ENCODE assay signal across 9 cellular contexts in the genomic region with DNA sequence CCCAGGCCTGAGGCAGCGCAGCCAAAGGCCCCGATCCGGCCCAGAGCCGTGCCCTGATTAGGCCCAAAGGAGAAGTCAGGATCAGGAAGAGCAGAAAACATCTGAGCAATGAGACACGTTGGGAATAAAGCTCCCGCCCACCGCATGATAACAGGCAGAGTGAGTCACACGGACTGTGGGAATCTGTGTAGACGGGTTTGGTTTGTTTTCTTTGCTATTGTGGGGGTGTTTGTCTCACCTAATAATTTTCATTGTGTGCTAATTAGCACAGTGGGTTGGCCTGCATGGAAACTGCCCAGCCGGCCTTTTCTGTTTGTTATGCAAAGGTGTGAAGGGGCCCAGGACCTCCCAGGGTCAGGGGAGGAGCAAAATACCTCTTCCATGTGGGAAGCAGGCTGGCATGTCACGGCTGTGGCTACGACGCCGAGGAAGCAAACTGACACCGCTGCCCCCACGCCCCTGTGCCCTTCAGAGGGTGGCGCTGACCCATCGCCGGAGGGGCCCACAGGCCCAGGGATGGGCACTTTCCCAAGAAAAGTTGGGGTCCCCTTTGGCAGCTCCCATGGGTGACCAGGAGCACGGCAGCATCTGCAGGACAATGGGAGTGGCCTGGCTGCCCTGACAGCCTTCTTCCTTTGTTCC.
DNase-seq lines count a peak whose midpoint lies in the region; ATAC-seq, FAIRE-seq and TF ChIP-seq lines count a peak whose summit lies in the region.
"Had no signal": no experiment of that assay in that cellular context is flagged by ENCODE, and none has a peak within 500 bp of the region (broad histone marks: within the 10 kb centered on the region; RNA-seq: fewer than 3 reads in every experiment).

No MANE protein-coding gene starts in this region.

- H3K27me3 ChIP-seq in HUES48 (ENCODE audit: control insufficient read depth, insufficient read depth, low read length) (no peaks in the 10 kb centered on the region), keratinocyte (ENCODE audit: control insufficient read depth, extremely low read depth, insufficient read depth, low read length) (no peaks in the 10 kb centered on the region), testis (no peaks in the 10 kb centered on the region)

- H4K20me1 ChIP-seq in keratinocyte (ENCODE audit: control insufficient read depth, extremely low read depth, insufficient read depth, low read length) = no peaks in the 10 kb centered on the region

- peak overlapping the region; percentile 27 for H3K4me2 ChIP-seq in keratinocyte (ENCODE audit: control insufficient read depth, extremely low read depth, insufficient read depth, low read depth, low read length)

- H3K9me3 ChIP-seq in HUES48 (ENCODE audit: control insufficient read depth, insufficient read depth, low read length) (no peaks in the 10 kb centered on the region), keratinocyte (ENCODE audit: control insufficient read depth, low read depth, low read length) (no peaks in the 10 kb centered on the region), testis (no peaks in the 10 kb centered on the region)

- H3K9me1 ChIP-seq in keratinocyte (ENCODE audit: control insufficient read depth, extremely low read depth, insufficient read depth, low read length) = no peaks in the 10 kb centered on the region

- H3K4me1 ChIP-seq in HUES48 (ENCODE audit: control insufficient read depth, insufficient read depth, low read length) (peaks cover 9% of the 10 kb centered on the region; the same call in 1 of the 2 replicates), keratinocyte (ENCODE audit: control insufficient read depth, extremely low read depth, insufficient read depth, low read length) (no peaks in the 10 kb centered on the region), testis (no peaks in the 10 kb centered on the region)

- peak overlapping the region; percentile 68 for H3K27ac ChIP-seq in HUES48 (ENCODE audit: low read depth, low read length)
- peak overlapping the region; percentile 20 for H3K27ac ChIP-seq in keratinocyte (ENCODE audit: control insufficient read depth, insufficient read depth, low read length)
- H3K27ac ChIP-seq in testis = no peak overlapping the region

- FAIRE-seq in keratinocyte (lab: Jason Lieb, UNC) = peak; percentile 83

- TF ChIP-seq POLR2A in testis (IDR thresholded peaks at IDR 0.05) = no peak

- no peak for ATAC-seq in GM21381 (IDR thresholded peaks at IDR 0.05; ENCODE audit: unreplicated experiment)

- intact Hi-C loops in testis (cut with DNase I; ENCODE audit: low total_unique reads) = no loop called here

- no peak overlapping the region for H3K4me3 ChIP-seq in HUES48 (ENCODE audit: low read depth, low read length)
- no peak overlapping the region for H3K4me3 ChIP-seq in cardiac fibroblast (replicated peaks in 1 of 2; ENCODE audit: low read depth in 2 of 2, low read length in 2 of 2)
- H3K4me3 ChIP-seq in keratinocyte (ENCODE audit: control insufficient read depth in 2 of 3, extremely low read depth in 1 of 3, insufficient read depth in 2 of 3, low read depth in 1 of 3, low read length in 3 of 3) = no peak overlapping the region
- H3K4me3 ChIP-seq in testis = no peak overlapping the region

- H2AFZ ChIP-seq in keratinocyte (ENCODE audit: control insufficient read depth, low read length) = peak overlapping the region; percentile 68

- peak; percentile 85 to 90 for DNase-seq in cardiac fibroblast (ENCODE audit: low read depth in 2 of 2)
- peak; percentile 13 for DNase-seq in keratinocyte (ENCODE audit: low read depth, low spot score)
- DNase-seq in testis = peak; percentile 54
- no peak for DNase-seq in NCI-H2029 treated with DMSO at 0.1 percent for 48 hours (lab: John Stamatoyannopoulos, UW)
- DNase-seq in NCI-H1694 treated with DMSO at 0.1 percent for 48 hours (lab: John Stamatoyannopoulos, UW) = no peak
- DNase-seq: activated CD8-positive, alpha-beta memory T cell treated with anti-CD3 and anti-CD28 coated beads for 24 hours; SHP77 had no signal

- whole genome bisulfite sequencing in testis, 2 donors = 63 to 73% methylated on average over 17 to 20 of the region's 20 CpGs

- dilution Hi-C loops in keratinocyte (cut with MboI; ENCODE audit: extremely low pct_ligation_motif_present, low sequenced_read_pairs) = no loop called here

- TF ChIP-seq CTCF in cardiac fibroblast (IDR thresholded peaks at IDR 0.05; ENCODE audit: low read depth, low read length) (no peak), keratinocyte (optimal IDR thresholded peaks at IDR 0.05 in 1 of 3, IDR thresholded peaks at IDR 0.05 in 1 of 3, conservative IDR thresholded peaks at IDR 0.05 in 1 of 3; ENCODE audit: extremely low read depth in 1 of 3, insufficient read depth in 2 of 3, low read length in 3 of 3) (no peak), testis (IDR thresholded peaks at IDR 0.05) (no peak)

- H3K9ac ChIP-seq in HUES48 (ENCODE audit: low read depth, low read length) (no peak overlapping the region), keratinocyte (ENCODE audit: control insufficient read depth, extremely low read depth, insufficient read depth, low read length) (peak overlapping the region; percentile 47)

- no peaks in the 10 kb centered on the region for H3K36me3 ChIP-seq in HUES48 (ENCODE audit: control insufficient read depth, insufficient read depth, low read length)
- H3K36me3 ChIP-seq in keratinocyte (ENCODE audit: control insufficient read depth in 2 of 2, extremely low read depth in 1 of 2, insufficient read depth in 2 of 2, low read length in 2 of 2) = no peaks in the 10 kb centered on the region
- H3K36me3 ChIP-seq in testis (ENCODE audit: low read depth, missing control alignments) = no peaks in the 10 kb centered on the region

- no peaks in the 10 kb centered on the region for H3K79me2 ChIP-seq in keratinocyte (ENCODE audit: control insufficient read depth, insufficient read depth, low read length)

Comparison
In these comparisons a context has a peak if more than half of its experiments do, and no peak if none do; other contexts are left out.
1. H3K27ac ChIP-seq: peak in HUES48 (single experiment) and keratinocyte (single experiment); none in testis (0 of 2).
2. DNase-seq: peak in cardiac fibroblast (2 of 2), keratinocyte (single experiment) and testis (single experiment); none in NCI-H2029 treated with DMSO at 0.1 percent for 48 hours (single experiment) and NCI-H1694 treated with DMSO at 0.1 percent for 48 hours (single experiment).